In genomic region chr20:13430346-13431002, GRCh38 we compare ENCODE assay signal across 10 cellular contexts.
DNase-seq lines count a peak whose midpoint lies in the region; ATAC-seq lines count a peak whose summit lies in the region.
"Had no signal": no experiment of that assay in that cellular context is flagged by ENCODE, and none has a peak within 500 bp of the region (broad histone marks: within the 10 kb centered on the region; RNA-seq: fewer than 3 reads in every experiment).

No MANE protein-coding gene starts in this region.

- DNase-seq in activated T-cell treated with anti-CD3 and anti-CD28 coated beads for 48 hours (ENCODE audit: low read depth) (peak; percentile 40), HT1080 (ENCODE audit: low read depth) (peak; percentile 73), islet precursor cell (no peak)
- no peak for DNase-seq in activated T-cell treated with anti-CD3 and anti-CD28 coated beads, Interleukin-2, amount 50 U/mL, for 1 hour
- peak; percentile 57 for DNase-seq in stimulated activated naive CD8-positive, alpha-beta T cell treated with anti-CD3 and anti-CD28 coated beads, Interleukin-15, Interleukin-2, amounts not matched to agents 100 U/mL and 50 U/mL, for 24 hours
- no peak for DNase-seq in activated naive CD4-positive, alpha-beta T cell (lab: John Stamatoyannopoulos, UW)
- DNase-seq: activated effector memory CD4-positive, alpha-beta T cell treated with anti-CD3 and anti-CD28 coated beads, Interleukin-2, amount 50 U/mL, for 16 hours had no signal

- peaks cover 60% of the 10 kb centered on the region for H3K36me3 Mint-ChIP-seq in activated T-helper 17 cell treated with anti-CD3 and anti-CD28 coated beads, Interleukin-2, amount 50 U/mL, for 72 hours (ENCODE audit: low read depth)

- H3K4me1 Mint-ChIP-seq in activated T-helper 17 cell treated with anti-CD3 and anti-CD28 coated beads, Interleukin-2, amount 50 U/mL, for 72 hours, result peaks cover 10% of the 10 kb centered on the region
- H3K4me1 Mint-ChIP-seq: B cell had no signal

- peak; percentile 89 for ATAC-seq in activated T-helper 17 cell treated with anti-CD3 and anti-CD28 coated beads, Interleukin-2, amount 50 U/mL, for 72 hours (replicated peaks)
- ATAC-seq in stimulated activated naive CD8-positive, alpha-beta T cell treated with anti-CD3 and anti-CD28 coated beads, Interleukin-15, Interleukin-2, amounts not matched to agents 100 U/mL and 50 U/mL, for 24 hours, result peak; percentile 90
- ATAC-seq in HG03095 (IDR thresholded peaks at IDR 0.05; ENCODE audit: unreplicated experiment), result no peak

- H3K27me3 Mint-ChIP-seq in activated T-helper 17 cell treated with anti-CD3 and anti-CD28 coated beads, Interleukin-2, amount 50 U/mL, for 72 hours, result no peaks in the 10 kb centered on the region
- H3K27me3 Mint-ChIP-seq: B cell had no signal

- H3K4me3 Mint-ChIP-seq in activated T-helper 17 cell treated with anti-CD3 and anti-CD28 coated beads, Interleukin-2, amount 50 U/mL, for 72 hours, result peak overlapping the region; percentile 19
- H3K4me3 Mint-ChIP-seq: B cell had no signal

- H3K9me3 Mint-ChIP-seq in activated T-helper 17 cell treated with anti-CD3 and anti-CD28 coated beads, Interleukin-2, amount 50 U/mL, for 72 hours, result peaks cover 4% of the 10 kb centered on the region

- peak overlapping the region; percentile 70 for H3K27ac Mint-ChIP-seq in activated T-helper 17 cell treated with anti-CD3 and anti-CD28 coated beads, Interleukin-2, amount 50 U/mL, for 72 hours
- H3K27ac Mint-ChIP-seq: B cell had no signal

Comparison
In these comparisons a context has a peak if more than half of its experiments do, and no peak if none do; other contexts are left out.
1. DNase-seq: peak in activated T-cell treated with anti-CD3 and anti-CD28 coated beads for 48 hours (single experiment), HT1080 (single experiment) and stimulated activated naive CD8-positive, alpha-beta T cell treated with anti-CD3 and anti-CD28 coated beads, Interleukin-15, Interleukin-2, amounts not matched to agents 100 U/mL and 50 U/mL, for 24 hours (single experiment); none in activated T-cell treated with anti-CD3 and anti-CD28 coated beads, Interleukin-2, amount 50 U/mL, for 1 hour (single experiment), activated naive CD4-positive, alpha-beta T cell (0 of 4) and islet precursor cell (single experiment).